In the genomic region with DNA sequence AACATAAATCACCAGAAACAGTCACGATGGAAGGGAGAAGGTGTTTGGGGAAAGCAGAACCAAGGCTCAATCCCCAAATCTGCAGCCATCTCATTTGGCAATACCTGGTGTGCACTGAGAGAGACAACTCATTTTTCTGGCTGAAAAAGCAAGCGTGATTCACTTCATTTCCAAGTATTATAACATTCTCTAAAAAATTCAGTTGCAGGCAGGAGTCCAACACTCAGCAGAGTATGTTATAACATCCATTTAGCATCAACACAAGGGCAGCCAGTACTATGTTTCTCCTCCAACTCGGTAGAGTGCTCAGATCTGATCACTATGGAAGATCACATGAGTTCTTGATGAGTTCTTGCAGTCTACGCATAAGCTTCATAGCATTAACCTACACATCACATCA, we compare ENCODE assay signal across 17 cellular contexts.
DNase-seq lines count a peak whose midpoint lies in the region; TF ChIP-seq lines count a peak whose summit lies in the region.
"Had no signal": no experiment of that assay in that cellular context is flagged by ENCODE, and none has a peak within 500 bp of the region (broad histone marks: within the 10 kb centered on the region; RNA-seq: fewer than 3 reads in every experiment).

No MANE protein-coding gene starts in this region.

- H3K4me1 Mint-ChIP-seq in MCF 10A (ENCODE audit: insufficient read depth, unreplicated experiment), result peaks cover 5% of the 10 kb centered on the region
- H3K4me1 Mint-ChIP-seq in activated naive CD4-positive, alpha-beta T cell treated with anti-CD3 and anti-CD28 coated beads for 36 hours (ENCODE audit: low read depth), result no peaks in the 10 kb centered on the region
- H3K4me1 Mint-ChIP-seq: CD14-positive monocyte had no signal

- H3K36me3 Mint-ChIP-seq in MCF 10A (ENCODE audit: insufficient read depth, unreplicated experiment), result peaks cover 69% of the 10 kb centered on the region
- no peaks in the 10 kb centered on the region for H3K36me3 Mint-ChIP-seq in activated naive CD4-positive, alpha-beta T cell treated with anti-CD3 and anti-CD28 coated beads for 36 hours (ENCODE audit: low read depth)
- H3K36me3 Mint-ChIP-seq: CD14-positive monocyte had no signal

- H3K27ac Mint-ChIP-seq in MCF 10A (ENCODE audit: low read depth, unreplicated experiment), result peak overlapping the region; percentile 46
- H3K27ac Mint-ChIP-seq in activated naive CD4-positive, alpha-beta T cell treated with anti-CD3 and anti-CD28 coated beads for 36 hours, result no peak overlapping the region
- H3K27ac Mint-ChIP-seq: CD14-positive monocyte had no signal

- no peak overlapping the region for H3K27ac ChIP-seq in breast epithelium
- H3K27ac ChIP-seq: 22Rv1 had no signal

- no peaks in the 10 kb centered on the region for H3K9me3 ChIP-seq in breast epithelium

- H3K4me3 Mint-ChIP-seq in MCF 10A (ENCODE audit: unreplicated experiment), result no peak overlapping the region
- no peak overlapping the region for H3K4me3 Mint-ChIP-seq in activated naive CD4-positive, alpha-beta T cell treated with anti-CD3 and anti-CD28 coated beads for 36 hours
- H3K4me3 Mint-ChIP-seq: CD14-positive monocyte had no signal

- no peaks in the 10 kb centered on the region for H3K27me3 Mint-ChIP-seq in MCF 10A (ENCODE audit: insufficient read depth, unreplicated experiment)
- peaks cover 3% of the 10 kb centered on the region for H3K27me3 Mint-ChIP-seq in activated naive CD4-positive, alpha-beta T cell treated with anti-CD3 and anti-CD28 coated beads for 36 hours (ENCODE audit: low read depth)

- H3K27me3 ChIP-seq in breast epithelium, result no peaks in the 10 kb centered on the region

- POLR2A ChIA-PET in MCF 10A (lab: Yijun Ruan, JAX), result interaction anchor here (1.2 kb wide), 1 partner anchor 36 kb away, joined by 3 read pairs; no protein-coding TSS in a partner anchor

- H3K4me1 ChIP-seq in breast epithelium, result no peaks in the 10 kb centered on the region
- H3K4me1 ChIP-seq: Caco-2 had no signal

- H3K4me3 ChIP-seq in breast epithelium, result no peak overlapping the region
- H3K4me3 ChIP-seq in fibroblast of villous mesenchyme (ENCODE audit: low read depth, low read length), result no peak overlapping the region

- no peak for TF ChIP-seq CTCF in MCF 10A (IDR thresholded peaks at IDR 0.05; ENCODE audit: unreplicated experiment)
- TF ChIP-seq CTCF in breast epithelium (IDR thresholded peaks at IDR 0.05), result no peak
- TF ChIP-seq CTCF in fibroblast of villous mesenchyme (IDR thresholded peaks at IDR 0.05; ENCODE audit: insufficient read depth, low read depth, low read length), result no peak

- intact Hi-C loops in MCF 10A (cut with micrococcal nuclease) (no loop called here), breast epithelium (cut with DNase I; ENCODE audit: low total_unique reads) (no loop called here)
- intact Hi-C loops in activated naive CD4-positive, alpha-beta T cell treated with anti-CD3 and anti-CD28 coated beads for 36 hours (cut with micrococcal nuclease), result no loop called here

- DNase-seq in MCF 10A (ENCODE audit: unreplicated experiment) (no peak), breast epithelium (ENCODE audit: low spot score in 2 of 2) (no peak), astrocyte of the hippocampus (ENCODE audit: low read depth, low spot score) (peak; percentile 23), fibroblast of villous mesenchyme (ENCODE audit: low read depth) (peak; percentile 13), superior temporal gyrus (ENCODE audit: extremely low spot score) (peak; percentile 69), glomerular visceral epithelial cell (ENCODE audit: extremely low spot score) (no peak)
- DNase-seq in activated naive CD4-positive, alpha-beta T cell treated with anti-CD3 and anti-CD28 coated beads for 36 hours, result no peak
- DNase-seq in central memory CD4-positive, alpha-beta T cell, result no peak
- DNase-seq: Caco-2, IMR-90, NCI-H146, NCI-H2081 treated with DMSO at 0.1 percent for 48 hours, NCI-H2227 treated with DMSO at 0.1 percent for 48 hours, NCI-H526, RPMI8226 had no signal

- no peak for TF ChIP-seq POLR2A in breast epithelium (IDR thresholded peaks at IDR 0.05)

- no peaks in the 10 kb centered on the region for H3K36me3 ChIP-seq in breast epithelium

- no TSS peak for BruUV-seq in MCF 10A (replicated peaks; lab: Mats Ljungman, UMichigan)

- CTCF ChIA-PET in MCF 10A (lab: Yijun Ruan, JAX), result no interaction called here
- CTCF ChIA-PET in activated naive CD4-positive, alpha-beta T cell treated with anti-CD3 and anti-CD28 coated beads for 36 hours (lab: Charles Lee), result interaction anchor here (0.6 kb wide), 2 partner anchors 16 to 97 kb away, joined by 3 to 4 read pairs; no protein-coding TSS in a partner anchor

- H3K9me3 Mint-ChIP-seq in MCF 10A (ENCODE audit: unreplicated experiment), result no peaks in the 10 kb centered on the region
- H3K9me3 Mint-ChIP-seq in activated naive CD4-positive, alpha-beta T cell treated with anti-CD3 and anti-CD28 coated beads for 36 hours, result no peaks in the 10 kb centered on the region

Comparison
In these comparisons a context has a peak if more than half of its experiments do, and no peak if none do; other contexts are left out.
1. DNase-seq: peak in astrocyte of the hippocampus (single experiment), fibroblast of villous mesenchyme (single experiment) and superior temporal gyrus (single experiment); none in MCF 10A (single experiment), breast epithelium (0 of 2), activated naive CD4-positive, alpha-beta T cell treated with anti-CD3 and anti-CD28 coated beads for 36 hours (single experiment), glomerular visceral epithelial cell (single experiment) and central memory CD4-positive, alpha-beta T cell (single experiment).